Comparison of ENCODE assay signal across 15 cellular contexts in genomic region chr20:1818895-1819294, GRCh38.
DNase-seq lines count a peak whose midpoint lies in the region; ATAC-seq and TF ChIP-seq lines count a peak whose summit lies in the region.
"Had no signal": no experiment of that assay in that cellular context is flagged by ENCODE, and none has a peak within 500 bp of the region (broad histone marks: within the 10 kb centered on the region; RNA-seq: fewer than 3 reads in every experiment).

No MANE protein-coding gene starts in this region.

- H4K91ac ChIP-seq in mesenchymal stem cell (ENCODE audit: low read length): no peak overlapping the region

- peak overlapping the region; percentile 62 to 87 for H2BK12ac ChIP-seq in mesenchymal stem cell (ENCODE audit: low read length in 2 of 2)

- H3K36me3 ChIP-seq in HUES48 (ENCODE audit: control insufficient read depth, insufficient read depth, low read length): no peaks in the 10 kb centered on the region
- H3K36me3 ChIP-seq in colonic mucosa: no peaks in the 10 kb centered on the region
- no peaks in the 10 kb centered on the region for H3K36me3 ChIP-seq in mesenchymal stem cell (ENCODE audit: control insufficient read depth in 1 of 2, insufficient read depth in 2 of 2, low read depth in 1 of 2, low read length in 2 of 2)
- H3K36me3 ChIP-seq in stomach: no peaks in the 10 kb centered on the region
- H3K36me3 ChIP-seq: pancreas had no signal

- H2BK120ac ChIP-seq in mesenchymal stem cell (ENCODE audit: low read depth, low read length): no peak overlapping the region

- no peaks in the 10 kb centered on the region for H3K9me3 ChIP-seq in HUES48 (ENCODE audit: control insufficient read depth, insufficient read depth, low read length)
- no peaks in the 10 kb centered on the region for H3K9me3 ChIP-seq in colonic mucosa
- peaks cover 27% of the 10 kb centered on the region for H3K9me3 ChIP-seq in mesenchymal stem cell (ENCODE audit: control insufficient read depth, low read length)
- H3K9me3 ChIP-seq in stomach: peaks cover 0 to 31% (median 10%) of the 10 kb centered on the region in 4 donors
- H3K9me3 ChIP-seq: pancreas had no signal

- TF ChIP-seq CTCF in colonic mucosa (IDR thresholded peaks at IDR 0.05) (no peak), stomach (IDR thresholded peaks at IDR 0.05) (no peak)

- H3K9ac ChIP-seq in HUES48 (ENCODE audit: low read depth, low read length) (no peak overlapping the region), colonic mucosa (ENCODE audit: low read depth in 2 of 2, low read length in 2 of 2) (no peak overlapping the region), mesenchymal stem cell (ENCODE audit: low read length) (peak overlapping the region; percentile 34)

- no peak overlapping the region for H3K4me3 ChIP-seq in HUES48 (ENCODE audit: low read depth, low read length)
- no peak overlapping the region for H3K4me3 ChIP-seq in colonic mucosa
- no peak overlapping the region for H3K4me3 ChIP-seq in mesenchymal stem cell (ENCODE audit: insufficient read depth in 1 of 2, low read depth in 1 of 2, low read length in 2 of 2)
- H3K4me3 ChIP-seq in stomach: no peak overlapping the region
- H3K4me3 ChIP-seq: lung, pancreas had no signal

- WGBS in mesenchymal stem cell: 51% methylated on average over 5 of the region's 6 CpGs
- 48 to 65% (median 55%) methylated on average over 6 of the region's 6 CpGs for WGBS in stomach, 5 donors

- TF ChIP-seq POLR2A in stomach (IDR thresholded peaks at IDR 0.05): no peak

- H3K23ac ChIP-seq in mesenchymal stem cell (ENCODE audit: low read length in 2 of 2): no peak overlapping the region

- peaks cover 25% of the 10 kb centered on the region for H3K4me1 ChIP-seq in HUES48 (ENCODE audit: control insufficient read depth, insufficient read depth, low read length)
- no peaks in the 10 kb centered on the region for H3K4me1 ChIP-seq in colonic mucosa
- peaks cover 9% of the 10 kb centered on the region for H3K4me1 ChIP-seq in mesenchymal stem cell (ENCODE audit: control insufficient read depth, insufficient read depth, low read depth, low read length)
- H3K4me1 ChIP-seq in stomach: peaks cover 0 to 42% (median 18%) of the 10 kb centered on the region in 4 donors
- H3K4me1 ChIP-seq: pancreas had no signal

- peak overlapping the region in 1 of 2 experiments; percentile 18 for H3K14ac ChIP-seq in mesenchymal stem cell (ENCODE audit: low read length in 2 of 2)

- peak overlapping the region in 1 of 2 experiments; percentile 81 for H3K4ac ChIP-seq in mesenchymal stem cell (ENCODE audit: low read depth in 1 of 2, low read length in 2 of 2)

- no peak overlapping the region for H2BK5ac ChIP-seq in mesenchymal stem cell (ENCODE audit: low read depth, low read length, poor library complexity, severe bottlenecking)

- H3K27me3 ChIP-seq in HUES48 (ENCODE audit: control insufficient read depth, insufficient read depth, low read length) (no peaks in the 10 kb centered on the region), colonic mucosa (no peaks in the 10 kb centered on the region), mesenchymal stem cell (ENCODE audit: control insufficient read depth in 1 of 2, insufficient read depth in 1 of 2, low read length in 2 of 2) (peaks cover 0 to 17% of the 10 kb centered on the region in 2 experiments), stomach (no peaks in the 10 kb centered on the region)
- H3K27me3 ChIP-seq: pancreas had no signal

- H2BK15ac ChIP-seq in mesenchymal stem cell (ENCODE audit: low read depth, poor library complexity, severe bottlenecking): no peak overlapping the region

- H4K8ac ChIP-seq in mesenchymal stem cell (ENCODE audit: low read length): no peak overlapping the region

- TF ChIP-seq EP300 in stomach (IDR thresholded peaks at IDR 0.05): no peak

- peak overlapping the region; percentile 32 for H2AFZ ChIP-seq in mesenchymal stem cell (ENCODE audit: low read depth, low read length)

- peak overlapping the region; percentile 64 for H3K27ac ChIP-seq in HUES48 (ENCODE audit: low read depth, low read length)
- peak overlapping the region; percentile 27 for H3K27ac ChIP-seq in colonic mucosa
- no peak overlapping the region for H3K27ac ChIP-seq in mesenchymal stem cell (ENCODE audit: low read length, poor library complexity, severe bottlenecking)
- peak overlapping the region in 4 of 5 donors; percentile 9 to 75 (median 50) for H3K27ac ChIP-seq in stomach

- no peak overlapping the region for H3K4me2 ChIP-seq in mesenchymal stem cell (ENCODE audit: low read length, poor library complexity, severe bottlenecking)

- DNase-seq in colonic mucosa: no peak
- DNase-seq in mesenchymal stem cell: no peak
- no peak for DNase-seq in stomach
- DNase-seq in NCI-H2029 treated with DMSO at 0.1 percent for 48 hours (lab: John Stamatoyannopoulos, UW): no peak
- DNase-seq: activated CD4-positive, alpha-beta T cell treated with anti-CD3 and anti-CD28 coated beads, Interleukin-2, amount 50 U/mL, for 48 hours; NCI-H1930; NCI-H748 treated with DMSO at 0.1 percent for 48 hours; pancreas; stimulated activated CD4-positive, alpha-beta T cell treated with anti-CD3 and anti-CD28 coated beads, Interleukin-1b, Interleukin-23, amount 100 ng/mL, for 48 hours; T-helper 9 cell had no signal

- ATAC-seq in GM19328 (IDR thresholded peaks at IDR 0.05; ENCODE audit: unreplicated experiment): no peak
- ATAC-seq in HG03457 (IDR thresholded peaks at IDR 0.05; ENCODE audit: unreplicated experiment): no peak
- ATAC-seq in GM18517 (IDR thresholded peaks at IDR 0.05; ENCODE audit: unreplicated experiment): no peak

- H3K79me1 ChIP-seq in mesenchymal stem cell (replicated peaks; ENCODE audit: low read length, poor library complexity, severe bottlenecking): no peaks in the 10 kb centered on the region

- H3K18ac ChIP-seq in mesenchymal stem cell (ENCODE audit: low read depth in 1 of 2, low read length in 2 of 2): peak overlapping the region in 1 of 2 experiments; percentile 35

- intact Hi-C loops in colonic mucosa (cut with DNase I) (no loop called here), stomach (cut with DNase I; ENCODE audit: low total_unique reads) (no loop called here)

- H2AK5ac ChIP-seq in mesenchymal stem cell (ENCODE audit: low read length, severe bottlenecking): no peak overlapping the region
